1 cellular context compared by ENCODE assay signal in the genomic region with DNA sequence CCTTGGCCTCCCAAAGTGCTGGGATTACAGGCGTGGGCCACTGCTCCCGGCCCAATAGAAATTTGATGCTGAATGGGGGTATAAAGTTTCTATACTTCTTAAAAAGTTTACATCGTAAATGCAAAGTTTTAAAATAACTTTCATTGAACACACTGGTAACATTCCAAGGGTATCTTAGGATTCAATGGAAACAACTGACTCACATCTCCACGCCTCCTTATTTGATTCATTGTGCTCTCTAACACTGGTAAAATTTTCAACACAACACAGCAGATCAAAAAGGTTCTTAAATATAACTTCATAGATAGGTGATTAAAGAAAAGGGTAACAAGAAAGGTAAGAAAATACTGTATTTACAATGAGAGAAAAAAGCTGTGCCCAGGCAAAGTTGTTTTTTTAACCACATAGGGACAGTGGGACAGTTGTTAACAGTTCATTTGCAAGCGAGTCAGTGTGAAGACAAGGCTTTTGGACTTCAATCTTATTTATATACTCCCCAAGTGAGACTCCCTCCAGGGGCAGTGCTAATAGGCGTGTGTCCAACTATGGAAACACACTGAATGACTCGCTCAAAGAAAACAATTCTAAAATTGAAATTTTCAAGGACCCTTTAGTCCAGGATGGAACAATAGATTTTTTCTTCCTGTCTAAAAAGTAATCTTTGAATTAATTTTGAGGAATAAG.
TF ChIP-seq lines count a peak whose summit lies in the region.

No MANE protein-coding gene starts in this region.

TF ChIP-seq in HepG2, 621 proteins besides CTCF, POLR2A, EP300 and RAD21:
- no peak for TF ChIP-seq ZNF10 (CRISPR knock-in tag; IDR thresholded peaks at IDR 0.05; ENCODE audit: borderline replicate concordance, low read depth)
- TF ChIP-seq HHEX (CRISPR knock-in tag; IDR thresholded peaks at IDR 0.05): no peak
- no peak for TF ChIP-seq ZNF749 (CRISPR knock-in tag; IDR thresholded peaks at IDR 0.05; ENCODE audit: borderline replicate concordance)
- no peak for TF ChIP-seq NAIF1 (CRISPR knock-in tag; IDR thresholded peaks at IDR 0.05; ENCODE audit: borderline replicate concordance)
- no peak for TF ChIP-seq RAD51 (IDR thresholded peaks at IDR 0.05; ENCODE audit: borderline replicate concordance)
- TF ChIP-seq TRIM24 (CRISPR knock-in tag; IDR thresholded peaks at IDR 0.05): no peak
- no peak for TF ChIP-seq NR2F2 (IDR thresholded peaks at IDR 0.05; ENCODE audit: borderline replicate concordance, low read depth)
- no peak for TF ChIP-seq ZFP90 (CRISPR knock-in tag; IDR thresholded peaks at IDR 0.05; ENCODE audit: borderline replicate concordance)
- no peak for TF ChIP-seq KLF12 (CRISPR knock-in tag; IDR thresholded peaks at IDR 0.05; ENCODE audit: borderline replicate concordance)
- no peak for TF ChIP-seq CEBPG (CRISPR knock-in tag; IDR thresholded peaks at IDR 0.05)
- no peak for TF ChIP-seq ZNF891 (CRISPR knock-in tag; IDR thresholded peaks at IDR 0.05)
- TF ChIP-seq, protein P1, sequence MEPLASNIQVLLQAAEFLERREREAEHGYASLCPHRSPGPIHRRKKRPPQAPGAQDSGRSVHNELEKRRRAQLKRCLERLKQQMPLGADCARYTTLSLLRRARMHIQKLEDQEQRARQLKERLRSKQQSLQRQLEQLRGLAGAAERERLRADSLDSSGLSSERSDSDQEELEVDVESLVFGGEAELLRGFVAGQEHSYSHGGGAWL (CRISPR knock-in tag; IDR thresholded peaks at IDR 0.05): no peak
- TF ChIP-seq SRF (IDR thresholded peaks at IDR 0.05; ENCODE audit: low read depth, low read length): no peak
- no peak for TF ChIP-seq PHF21A (CRISPR knock-in tag; IDR thresholded peaks at IDR 0.05)
- TF ChIP-seq FOXO1 (CRISPR knock-in tag; IDR thresholded peaks at IDR 0.05): no peak
- TF ChIP-seq ZNF660 (CRISPR knock-in tag; IDR thresholded peaks at IDR 0.05; ENCODE audit: borderline replicate concordance, low read depth): no peak
- TF ChIP-seq, protein P2, sequence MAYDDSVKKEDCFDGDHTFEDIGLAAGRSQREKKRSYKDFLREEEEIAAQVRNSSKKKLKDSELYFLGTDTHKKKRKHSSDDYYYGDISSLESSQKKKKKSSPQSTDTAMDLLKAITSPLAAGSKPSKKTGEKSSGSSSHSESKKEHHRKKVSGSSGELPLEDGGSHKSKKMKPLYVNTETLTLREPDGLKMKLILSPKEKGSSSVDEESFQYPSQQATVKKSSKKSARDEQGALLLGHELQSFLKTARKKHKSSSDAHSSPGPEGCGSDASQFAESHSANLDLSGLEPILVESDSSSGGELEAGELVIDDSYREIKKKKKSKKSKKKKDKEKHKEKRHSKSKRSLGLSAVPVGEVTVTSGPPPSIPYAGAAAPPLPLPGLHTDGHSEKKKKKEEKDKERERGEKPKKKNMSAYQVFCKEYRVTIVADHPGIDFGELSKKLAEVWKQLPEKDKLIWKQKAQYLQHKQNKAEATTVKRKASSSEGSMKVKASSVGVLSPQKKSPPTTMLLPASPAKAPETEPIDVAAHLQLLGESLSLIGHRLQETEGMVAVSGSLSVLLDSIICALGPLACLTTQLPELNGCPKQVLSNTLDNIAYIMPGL (CRISPR knock-in tag; IDR thresholded peaks at IDR 0.05; ENCODE audit: borderline replicate concordance in 1 of 2, low read depth in 1 of 2): no peak
